Comparison of ENCODE assay signal across 9 cellular contexts in genomic region chr12:116861331-116861730, GRCh38. TPM values are rescaled to one million over a fixed set of nuclear protein-coding genes. Genes with fewer than 3 reads are reported as not detected.
A peak's percentile ranks its signal among the peaks of the same experiment; 100 is the strongest.
DNase-seq lines count a peak whose midpoint lies in the region; ATAC-seq and TF ChIP-seq lines count a peak whose summit lies in the region.
"Had no signal": no experiment of that assay in that cellular context is flagged by ENCODE, and none has a peak within 500 bp of the region (broad histone marks: within the 10 kb centered on the region; RNA-seq: fewer than 3 reads in every experiment).

No MANE protein-coding gene starts in this region.

- no peak overlapping the region for H3K4me3 ChIP-seq in spleen

- peaks cover 27 to 39% of the 10 kb centered on the region in 2 donors for H3K27me3 Mint-ChIP-seq in T-cell

- POLR2A ChIA-PET in T-cell (lab: Charles Lee) = interaction anchor here in 1 of 2 donors (0.7 kb wide), 1 partner anchor 309 kb away, joined by 3 read pairs; no protein-coding TSS in a partner anchor

- no peaks in the 10 kb centered on the region for H3K9me3 Mint-ChIP-seq in T-cell

- H3K27ac ChIP-seq in spleen = no peak overlapping the region

- H3K4me3 Mint-ChIP-seq in T-cell = no peak overlapping the region

- H3K9me3 ChIP-seq in spleen = no peaks in the 10 kb centered on the region

- CTCF ChIA-PET in T-cell (lab: Charles Lee) = interaction anchor here (0.5 to 0.6 kb wide), 2 partner anchors 16 to 290 kb away, joined by 3 to 7 read pairs; no protein-coding TSS in a partner anchor

- peaks cover 4 to 24% (median 7%) of the 10 kb centered on the region in 3 donors for H3K4me1 Mint-ChIP-seq in T-cell

- no peak overlapping the region for H3K27ac Mint-ChIP-seq in T-cell

- TF ChIP-seq CTCF in spleen (IDR thresholded peaks at IDR 0.05 in 8 of 11, conservative IDR thresholded peaks at IDR 0.05 in 3 of 11) = no peak

- H3K4me1 ChIP-seq in spleen = peaks cover 0 to 52% (median 14%) of the 10 kb centered on the region in 6 donors

- DNase-seq in DMS53 (lab: John Stamatoyannopoulos, UW) (peak; percentile 92), T-cell (peak in 30 of 34 experiments; percentile 7 to 52 (median 22)), fibroblast of peridontal ligament (ENCODE audit: extremely low read depth) (peak; percentile 50), spleen (peak; percentile 82), ureter (ENCODE audit: low spot score) (no peak)
- DNase-seq in effector CD8-positive, alpha-beta T cell (lab: John Stamatoyannopoulos, UW) = no peak

- intact Hi-C loops in spleen (cut with DNase I; ENCODE audit: low total_unique reads) = no loop called here

- ATAC-seq in GM19372 (IDR thresholded peaks at IDR 0.05; ENCODE audit: low read depth, unreplicated experiment) = peak; percentile 84
- peak; percentile 91 for ATAC-seq in HG03354 (IDR thresholded peaks at IDR 0.05; ENCODE audit: poor library complexity, severe bottlenecking, unreplicated experiment)
- peak; percentile 72 to 87 (median 78) for ATAC-seq in T-cell (replicated peaks in 1 of 4)

- H3K27me3 ChIP-seq in spleen (replicated peaks in 1 of 7) = peaks cover 0 to 33% (median 0%) of the 10 kb centered on the region in 7 donors

- WGBS in spleen, 5 donors = 17 to 29% (median 22%) methylated on average over 12 of the region's 12 CpGs

- H3K36me3 ChIP-seq in spleen = no peaks in the 10 kb centered on the region

- no peak for TF ChIP-seq POLR2A in spleen (IDR thresholded peaks at IDR 0.05)

- H3K36me3 Mint-ChIP-seq in T-cell = no peaks in the 10 kb centered on the region

RNA-seq across cellular contexts. Expression of gene HRK, which starts 19.9 kb away (rescaled TPM):
- under 1 TPM in 4 of 5 donors, not detected in 1; 0.05 to 0.41 (median 0.19) TPM for total RNA-seq in T-cell
- under 1 TPM in 6 of 7 donors, not detected in 1; 0.13 to 0.58 (median 0.40) TPM for total RNA-seq in spleen
- under 1 TPM; 0.07 to 0.76 (median 0.13) TPM for polyA plus RNA-seq in spleen
- total RNA-seq in ureter = 0.16 TPM
- total RNA-seq: T-helper 1 cell treated with Interleukin-12 subunit alpha and Interleukin-12 subunit beta and Interleukin-4 antibody, amounts not matched to agents 30 ng/mL and 1 ng/mL, for 36 hours had no signal

RNA-seq across cellular contexts. Expression of gene FBXW8, which starts 49.4 kb away (rescaled TPM):
- 10 to 100 TPM; 10.7 to 17.9 (median 13.0) TPM for total RNA-seq in T-cell
- 10 to 100 TPM; 10.5 to 17.3 (median 14.0) TPM for total RNA-seq in spleen
- polyA plus RNA-seq in spleen = 1 to 10 TPM; 2.2 to 4.2 (median 3.6) TPM
- 32.0 TPM for total RNA-seq in ureter

Comparison
In these comparisons a context has a peak if more than half of its experiments do, and no peak if none do; other contexts are left out.
1. DNase-seq: peak in DMS53 (single experiment), T-cell (30 of 34), fibroblast of peridontal ligament (single experiment) and spleen (single experiment); none in effector CD8-positive, alpha-beta T cell (single experiment) and ureter (single experiment).
2. Peak in every context shown above with its lines, with median percentiles within 50 percentile points of each other: ATAC-seq.